In the genomic region with DNA sequence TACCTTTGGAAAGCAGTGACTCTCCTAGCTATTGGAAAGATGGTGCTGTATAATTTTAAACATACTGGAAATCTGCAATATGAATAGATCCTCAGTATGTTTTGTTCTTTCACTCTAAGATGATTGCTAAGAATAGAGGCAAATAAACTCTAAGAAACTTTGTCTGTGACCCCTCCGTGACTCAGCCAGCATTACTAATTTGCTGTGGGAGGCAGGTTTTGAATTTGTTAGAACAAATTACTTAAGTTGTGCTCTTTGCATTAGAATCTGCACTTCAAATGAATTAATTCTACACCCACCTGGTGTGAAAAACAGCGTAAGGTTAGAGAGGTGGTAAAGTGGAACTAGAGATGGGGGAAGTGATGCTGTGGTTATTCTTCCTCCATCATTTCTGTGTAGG, we compare ENCODE assay signal across 20 cellular contexts.
DNase-seq lines count a peak whose midpoint lies in the region; ATAC-seq, FAIRE-seq and TF ChIP-seq lines count a peak whose summit lies in the region.
"Had no signal": no experiment of that assay in that cellular context is flagged by ENCODE, and none has a peak within 500 bp of the region (broad histone marks: within the 10 kb centered on the region; RNA-seq: fewer than 3 reads in every experiment).

No MANE protein-coding gene starts in this region.

- H3K36me3 ChIP-seq in astrocyte (ENCODE audit: insufficient read depth, low read length) = no peaks in the 10 kb centered on the region

- H3K4me3 ChIP-seq in astrocyte (ENCODE audit: insufficient read depth, low read depth, low read length) (no peak overlapping the region), fibroblast of mammary gland (ENCODE audit: control insufficient read depth, low read depth, low read length) (no peak overlapping the region), skeletal muscle cell (ENCODE audit: low read depth, low read length) (no peak overlapping the region)

- H3K4me1 Mint-ChIP-seq in HFFc6 (ENCODE audit: low read depth) (peaks cover 22% of the 10 kb centered on the region), astrocyte (ENCODE audit: low read depth, unreplicated experiment) (peaks cover 2% of the 10 kb centered on the region)
- H3K4me1 Mint-ChIP-seq: CD4-positive, CD25-positive, alpha-beta regulatory T cell had no signal

- peak overlapping the region; percentile 67 for H3K4me2 ChIP-seq in astrocyte (ENCODE audit: low read length)

- no peaks in the 10 kb centered on the region for H4K20me1 ChIP-seq in astrocyte (ENCODE audit: insufficient read depth, low read length)

- no peak for FAIRE-seq in astrocyte (lab: Jason Lieb, UNC)

- peak; percentile 21 for DNase-seq in HFFc6
- peak; percentile 59 for DNase-seq in astrocyte (ENCODE audit: low read depth)
- peak; percentile 38 for DNase-seq in fibroblast of mammary gland (ENCODE audit: low read depth)
- peak; percentile 9 for DNase-seq in skeletal muscle cell (ENCODE audit: low read depth)
- no peak for DNase-seq in SKM-1 (lab: John Stamatoyannopoulos, UW; ENCODE audit: unreplicated experiment)
- DNase-seq in central memory CD4-positive, alpha-beta T cell = no peak
- DNase-seq: AML-193; CD4-positive, CD25-positive, alpha-beta regulatory T cell; DMS79; GF-D8; GOT3; KG1; NCI-H1092; NCI-H1694 treated with DMSO at 0.1 percent for 48 hours; NCI-H345; NCI-H69; NK-92 treated with Interleukin-12 subunit alpha and Interleukin-12 subunit beta, amount 100 ng/mL, for 24 hours; OCI-M1 had no signal

- 0 out of 2 replicates have a peak, but pooled peaks cover 6% of the 10 kb centered on the region for H3K36me3 Mint-ChIP-seq in HFFc6 (ENCODE audit: low read depth)
- H3K36me3 Mint-ChIP-seq in astrocyte (ENCODE audit: low read depth, unreplicated experiment) = no peaks in the 10 kb centered on the region

- no peak overlapping the region; the same call in 1 of the 2 replicates for H3K4me3 Mint-ChIP-seq in HFFc6
- H3K4me3 Mint-ChIP-seq in astrocyte (ENCODE audit: unreplicated experiment) = no peak overlapping the region
- H3K4me3 Mint-ChIP-seq: CD4-positive, CD25-positive, alpha-beta regulatory T cell had no signal

- no peaks in the 10 kb centered on the region for H3K79me2 ChIP-seq in astrocyte (ENCODE audit: insufficient read depth, low read length)

- H3K9ac ChIP-seq in astrocyte (ENCODE audit: low read length) = no peak overlapping the region

- H3K27ac Mint-ChIP-seq in HFFc6 = no peak overlapping the region
- no peak overlapping the region for H3K27ac Mint-ChIP-seq in astrocyte (ENCODE audit: unreplicated experiment)
- H3K27ac Mint-ChIP-seq: CD4-positive, CD25-positive, alpha-beta regulatory T cell had no signal

- H3K9me3 Mint-ChIP-seq in HFFc6 = peaks cover 8% of the 10 kb centered on the region
- H3K9me3 Mint-ChIP-seq in astrocyte (ENCODE audit: unreplicated experiment) = peaks cover 2% of the 10 kb centered on the region

- H3K4me1 ChIP-seq in astrocyte (ENCODE audit: insufficient read depth, low read length) = peaks cover 6% of the 10 kb centered on the region

- TF ChIP-seq CTCF in HFFc6 (IDR thresholded peaks at IDR 0.05) (no peak), astrocyte (IDR thresholded peaks at IDR 0.05; ENCODE audit: insufficient read depth, low read depth, low read length) (no peak), fibroblast of mammary gland (conservative IDR thresholded peaks at IDR 0.05; ENCODE audit: control insufficient read depth, insufficient read depth, low read depth, low read length) (no peak)

- H3K9me3 ChIP-seq in astrocyte (ENCODE audit: insufficient read depth, low read depth, low read length) = no peaks in the 10 kb centered on the region

- H2AFZ ChIP-seq in astrocyte (ENCODE audit: low read depth, low read length) = no peak overlapping the region

- no peaks in the 10 kb centered on the region for H3K27me3 ChIP-seq in astrocyte (ENCODE audit: insufficient read depth, low read length)

- ATAC-seq in HG03354 (IDR thresholded peaks at IDR 0.05; ENCODE audit: poor library complexity, severe bottlenecking, unreplicated experiment) = no peak

- H3K27me3 Mint-ChIP-seq in HFFc6 (ENCODE audit: insufficient read depth) (peaks cover 8% of the 10 kb centered on the region), astrocyte (ENCODE audit: low read depth, unreplicated experiment) (peaks cover 5% of the 10 kb centered on the region)

- no peak overlapping the region for H3K27ac ChIP-seq in astrocyte (ENCODE audit: low read depth, low read length)
- H3K27ac ChIP-seq: RWPE1 had no signal

Comparison
In these comparisons a context has a peak if more than half of its experiments do, and no peak if none do; other contexts are left out.
1. DNase-seq: peak in HFFc6 (single experiment), astrocyte (single experiment), fibroblast of mammary gland (single experiment) and skeletal muscle cell (single experiment); none in SKM-1 (single experiment) and central memory CD4-positive, alpha-beta T cell (single experiment).